In genomic region chr14:64786296-64787149, GRCh38 we compare ENCODE assay signal across 22 cellular contexts.
DNase-seq lines count a peak whose midpoint lies in the region; ATAC-seq and TF ChIP-seq lines count a peak whose summit lies in the region.
"Had no signal": no experiment of that assay in that cellular context is flagged by ENCODE, and none has a peak within 500 bp of the region (broad histone marks: within the 10 kb centered on the region; RNA-seq: fewer than 3 reads in every experiment).

No MANE protein-coding gene starts in this region.

- H3K27me3 ChIP-seq in right atrium auricular region (no peaks in the 10 kb centered on the region), adrenal gland (no peaks in the 10 kb centered on the region), psoas muscle (ENCODE audit: insufficient read depth in 3 of 3, low read length in 2 of 3) (no peaks in the 10 kb centered on the region), aorta (ENCODE audit: control insufficient read depth in 1 of 2, insufficient read depth in 2 of 2, low read length in 1 of 2) (no peaks in the 10 kb centered on the region)
- H3K27me3 ChIP-seq: esophagus squamous epithelium, uterus had no signal

- WGBS in adrenal gland, 4 donors: 85 to 92% (median 89%) methylated on average over 21 to 24 of the region's 24 CpGs
- 77 to 80% (median 79%) methylated on average over 24 of the region's 24 CpGs for WGBS in psoas muscle, 3 donors
- WGBS in aorta, 2 donors: 74 to 75% methylated on average over 24 of the region's 24 CpGs

- ATAC-seq in Right ventricle myocardium inferior (peak; percentile 56), psoas muscle (no peak), aorta (ENCODE audit: low FRiP score) (no peak), GM19395 (IDR thresholded peaks at IDR 0.05; ENCODE audit: unreplicated experiment) (no peak)
- ATAC-seq: A549, T-cell had no signal

- H3K27ac ChIP-seq in right atrium auricular region (no peak overlapping the region), adrenal gland (no peak overlapping the region), psoas muscle (peak overlapping the region; percentile 8), aorta (ENCODE audit: low read depth in 1 of 2, low read length in 2 of 2) (no peak overlapping the region)
- H3K27ac ChIP-seq: A549, C4-2B, esophagus squamous epithelium, uterus had no signal

- DNase-seq in Right ventricle myocardium inferior (ENCODE audit: missing footprints): peak; percentile 65
- no peak for DNase-seq in right atrium auricular region (ENCODE audit: low spot score)
- peak in 5 of 7 donors; percentile 39 to 67 (median 64) for DNase-seq in adrenal gland
- peak; percentile 16 for DNase-seq in fibroblast of villous mesenchyme (ENCODE audit: low read depth)
- no peak for DNase-seq in psoas muscle
- DNase-seq in ecto neural progenitor cell (ENCODE audit: low spot score): no peak
- DNase-seq in aorta: no peak
- DNase-seq: activated CD4-positive, alpha-beta T cell treated with anti-CD3 and anti-CD28 coated beads for 48 hours; central memory CD4-positive, alpha-beta T cell; effector CD8-positive, alpha-beta T cell; esophagus squamous epithelium; HFFc6; hypothalamus; NCI-H2081 treated with DMSO at 0.1 percent for 48 hours; NCI-H510A; RPMI8226; stimulated activated CD4-positive, alpha-beta T cell treated with anti-CD3 and anti-CD28 coated beads, Interleukin-12 subunit alpha, Interleukin-12 subunit beta, amount 100 ng/mL, for 4 hours; T-cell; uterus had no signal

- no peaks in the 10 kb centered on the region for H3K9me3 ChIP-seq in right atrium auricular region
- no peaks in the 10 kb centered on the region for H3K9me3 ChIP-seq in adrenal gland (replicated peaks in 1 of 3)
- no peaks in the 10 kb centered on the region for H3K9me3 ChIP-seq in psoas muscle
- H3K9me3 ChIP-seq in aorta (ENCODE audit: control insufficient read depth, low read length): no peaks in the 10 kb centered on the region
- H3K9me3 ChIP-seq: A549, esophagus squamous epithelium, uterus had no signal

- no peak for TF ChIP-seq POLR2A in adrenal gland (IDR thresholded peaks at IDR 0.05)

- no peak for TF ChIP-seq CTCF in right atrium auricular region (IDR thresholded peaks at IDR 0.05)
- TF ChIP-seq CTCF in adrenal gland (IDR thresholded peaks at IDR 0.05): no peak
- no peak for TF ChIP-seq CTCF in fibroblast of villous mesenchyme (IDR thresholded peaks at IDR 0.05; ENCODE audit: insufficient read depth, low read depth, low read length)
- no peak for TF ChIP-seq CTCF in psoas muscle (IDR thresholded peaks at IDR 0.05)

- intact Hi-C loops in Right ventricle myocardium inferior (cut with DNase I): no loop called here
- intact Hi-C loops in adrenal gland (cut with DNase I): no loop called here
- intact Hi-C loops in psoas muscle (cut with DNase I): no loop called here
- intact Hi-C loops in aorta (cut with DNase I): no loop called here

- H3K4me1 ChIP-seq in right atrium auricular region: peaks cover 0 to 7% of the 10 kb centered on the region in 2 donors
- no peaks in the 10 kb centered on the region for H3K4me1 ChIP-seq in adrenal gland (replicated peaks in 1 of 2)
- peaks cover 16% of the 10 kb centered on the region for H3K4me1 ChIP-seq in psoas muscle
- H3K4me1 ChIP-seq in aorta (ENCODE audit: control insufficient read depth in 1 of 2, insufficient read depth in 2 of 2, low read length in 2 of 2): no peaks in the 10 kb centered on the region
- H3K4me1 ChIP-seq: uterus had no signal

- peaks cover 39% of the 10 kb centered on the region for H3K36me3 ChIP-seq in right atrium auricular region
- H3K36me3 ChIP-seq in adrenal gland (replicated peaks in 1 of 2): no peaks in the 10 kb centered on the region
- H3K36me3 ChIP-seq in psoas muscle (ENCODE audit: insufficient read depth in 1 of 2, low read depth in 1 of 2): peaks cover 3 to 97% of the 10 kb centered on the region in 2 donors
- H3K36me3 ChIP-seq in aorta (ENCODE audit: control insufficient read depth in 1 of 2, insufficient read depth in 2 of 2, low read length in 1 of 2): no peaks in the 10 kb centered on the region
- H3K36me3 ChIP-seq: esophagus squamous epithelium, uterus had no signal

- H3K4me3 ChIP-seq in right atrium auricular region (no peak overlapping the region), adrenal gland (no peak overlapping the region), fibroblast of villous mesenchyme (ENCODE audit: low read depth, low read length) (no peak overlapping the region), psoas muscle (no peak overlapping the region), aorta (ENCODE audit: low read length in 2 of 2) (no peak overlapping the region)
- H3K4me3 ChIP-seq: A549, esophagus squamous epithelium, uterus had no signal

Comparison
In these comparisons a context has a peak if more than half of its experiments do, and no peak if none do; other contexts are left out.
1. DNase-seq: peak in Right ventricle myocardium inferior (single experiment), adrenal gland (5 of 7) and fibroblast of villous mesenchyme (single experiment); none in right atrium auricular region (single experiment), psoas muscle (0 of 2), ecto neural progenitor cell (single experiment) and aorta (0 of 2).